ENCODE assay signal across 23 cellular contexts in genomic region chr4:61820136-61820535, GRCh38.
DNase-seq lines count a peak whose midpoint lies in the region; ATAC-seq and TF ChIP-seq lines count a peak whose summit lies in the region.
"Had no signal": no experiment of that assay in that cellular context is flagged by ENCODE, and none has a peak within 500 bp of the region (broad histone marks: within the 10 kb centered on the region; RNA-seq: fewer than 3 reads in every experiment).

No MANE protein-coding gene starts in this region.

- no peaks in the 10 kb centered on the region for H3K27me3 ChIP-seq in PC-3 (ENCODE audit: low read length)
- H3K27me3 ChIP-seq in SU-DHL-6 (ENCODE audit: low read length), result no peaks in the 10 kb centered on the region
- H3K27me3 ChIP-seq: BLaER1 treated with 17β-estradiol and CSF1 and Interleukin-3, amounts not matched to agents 10 nM and 100 nM had no signal

- H3K9me3 ChIP-seq in PC-3 (ENCODE audit: low read length), result no peaks in the 10 kb centered on the region
- no peaks in the 10 kb centered on the region for H3K9me3 ChIP-seq in SU-DHL-6 (ENCODE audit: insufficient read depth, low read length)

- ATAC-seq in PC-3, result no peak
- ATAC-seq: GM12878 had no signal

- H3K4me2 ChIP-seq in PC-3 (ENCODE audit: low read length) (peak overlapping the region; percentile 22), SU-DHL-6 (ENCODE audit: low read depth, low read length, poor library complexity, severe bottlenecking) (peak overlapping the region; percentile 52)
- H3K4me2 ChIP-seq: BLaER1 treated with 17β-estradiol and CSF1 and Interleukin-3, amounts not matched to agents 10 nM and 100 nM had no signal

- H3K36me3 ChIP-seq in PC-3 (ENCODE audit: low read depth, low read length), result no peaks in the 10 kb centered on the region
- no peaks in the 10 kb centered on the region for H3K36me3 ChIP-seq in SU-DHL-6 (ENCODE audit: low read length)
- H3K36me3 ChIP-seq: BLaER1 treated with 17β-estradiol and CSF1 and Interleukin-3, amounts not matched to agents 10 nM and 100 nM had no signal

- no peak overlapping the region for H3K9ac ChIP-seq in PC-3 (ENCODE audit: low read length)
- H3K9ac ChIP-seq in SU-DHL-6 (ENCODE audit: low read length), result no peak overlapping the region
- H3K9ac ChIP-seq: BLaER1 treated with 17β-estradiol and CSF1 and Interleukin-3, amounts not matched to agents 10 nM and 100 nM had no signal

- no peak overlapping the region for H3K4me3 ChIP-seq in PC-3 (ENCODE audit: low read length)
- H3K4me3 ChIP-seq in SU-DHL-6 (ENCODE audit: insufficient read depth, low read length, poor library complexity, severe bottlenecking), result no peak overlapping the region
- H3K4me3 ChIP-seq: BLaER1 treated with 17β-estradiol and CSF1 and Interleukin-3, amounts not matched to agents 10 nM and 100 nM; GM12878 had no signal

- intact Hi-C loops in PC-3 (cut with micrococcal nuclease), result no loop called here

- H3K9me2 ChIP-seq in PC-3 (replicated peaks; ENCODE audit: low read length) (no peaks in the 10 kb centered on the region), SU-DHL-6 (replicated peaks; ENCODE audit: insufficient read depth, low read length) (no peaks in the 10 kb centered on the region)

- H2AFZ ChIP-seq in PC-3 (ENCODE audit: low read length) (peak overlapping the region; percentile 18; the same call in 1 of the 2 replicates), SU-DHL-6 (ENCODE audit: low read depth, low read length, severe bottlenecking) (peak overlapping the region; percentile 68)

- H3K79me2 ChIP-seq in PC-3 (ENCODE audit: low read length) (no peaks in the 10 kb centered on the region), SU-DHL-6 (ENCODE audit: insufficient read depth, low read length) (no peaks in the 10 kb centered on the region)

- POLR2A ChIA-PET in HEK293T (lab: Yijun Ruan, JAX) (no interaction called here), PC-3 (lab: Charles Lee; ENCODE audit: unreplicated experiment) (no interaction called here)

- no peaks in the 10 kb centered on the region for H3F3A ChIP-seq in PC-3 (ENCODE audit: low read length, unreplicated experiment)
- no peaks in the 10 kb centered on the region for H3F3A ChIP-seq in SU-DHL-6 (ENCODE audit: insufficient read depth)

- no peak overlapping the region for H3K27ac ChIP-seq in PC-3 (ENCODE audit: low read length)
- H3K27ac ChIP-seq in SU-DHL-6 (ENCODE audit: low read depth, low read length), result no peak overlapping the region
- H3K27ac ChIP-seq: BLaER1 treated with 17β-estradiol and CSF1 and Interleukin-3, amounts not matched to agents 10 nM and 100 nM; C4-2B had no signal

- no TSS peak for BruUV-seq in PC-3 (replicated peaks; lab: Mats Ljungman, UMichigan)

- no peak for DNase-seq in HEK293T (ENCODE audit: extremely low spot score)
- DNase-seq in PC-3, result no peak
- DNase-seq in SW 1271 (lab: John Stamatoyannopoulos, UW), result no peak
- no peak for DNase-seq in NCI-H1417 treated with DMSO at 0.1 percent for 48 hours (lab: John Stamatoyannopoulos, UW)
- DNase-seq in NCI-H1092 (lab: John Stamatoyannopoulos, UW), result no peak
- DNase-seq in NCI-H748 (lab: John Stamatoyannopoulos, UW; ENCODE audit: unreplicated experiment), result no peak
- DNase-seq: 8988T; AML-193; CD4-positive, alpha-beta memory T cell; CD4-positive, CD25-positive, alpha-beta regulatory T cell; CD8-positive, alpha-beta memory T cell; COR-L47; DMS 273 treated with DMSO at 0.1 percent for 48 hours; DMS153; DMS53; DMS79; DND-41; EL; GDM1 had no signal

- H3K4me1 ChIP-seq in PC-3 (ENCODE audit: insufficient read depth, low read length), result no peaks in the 10 kb centered on the region
- H3K4me1 ChIP-seq: BLaER1 treated with 17β-estradiol and CSF1 and Interleukin-3, amounts not matched to agents 10 nM and 100 nM had no signal

- H4K20me1 ChIP-seq in PC-3 (ENCODE audit: low read length), result no peaks in the 10 kb centered on the region
- no peaks in the 10 kb centered on the region for H4K20me1 ChIP-seq in SU-DHL-6 (ENCODE audit: low read depth, low read length)
- H4K20me1 ChIP-seq: BLaER1 treated with 17β-estradiol and CSF1 and Interleukin-3, amounts not matched to agents 10 nM and 100 nM had no signal

- TF ChIP-seq CTCF in PC-3 (conservative IDR thresholded peaks at IDR 0.05; ENCODE audit: low read depth, low read length), result no peak
- no peak for TF ChIP-seq CTCF in SU-DHL-6 (IDR thresholded peaks at IDR 0.05; ENCODE audit: insufficient read depth, low read length, poor library complexity, severe bottlenecking)

- CTCF ChIA-PET in HEK293T (lab: Yijun Ruan, JAX), result interaction anchor here (0.6 kb wide), 1 partner anchor 380 kb away, joined by 6 read pairs; no protein-coding TSS in a partner anchor
- CTCF ChIA-PET in PC-3 (lab: Charles Lee), result no interaction called here

TF ChIP-seq in HEK293T, 16 proteins besides CTCF, POLR2A, EP300 and RAD21:
- TF ChIP-seq SUZ12 (IDR thresholded peaks at IDR 0.05) (no peak), PKNOX1 (IDR thresholded peaks at IDR 0.05) (peak; percentile 76)
